Comparison of ENCODE assay signal across 8 cellular contexts in genomic region chr6:137342607-137343186, GRCh38.
DNase-seq lines count a peak whose midpoint lies in the region; ATAC-seq, FAIRE-seq and TF ChIP-seq lines count a peak whose summit lies in the region.

No MANE protein-coding gene starts in this region.

- H3K9ac ChIP-seq in DND-41 (ENCODE audit: low read depth, low read length): peak overlapping the region; percentile 26; the same call in 1 of the 2 replicates
- no peak overlapping the region for H3K9ac ChIP-seq in H1 (replicated peaks in 1 of 4; ENCODE audit: extremely low read depth in 1 of 4, low read depth in 3 of 4, low read length in 3 of 4)

- H2BK12ac ChIP-seq in H1 (ENCODE audit: low read depth, low read length): no peak overlapping the region

- H3K56ac ChIP-seq in H1 (replicated peaks; ENCODE audit: insufficient read length, low read depth, low read length): no peak overlapping the region

- H3K14ac ChIP-seq in H1 (ENCODE audit: insufficient read length): no peak overlapping the region

- H3K4me3 ChIP-seq in DND-41 (ENCODE audit: low read depth in 1 of 2, low read length in 2 of 2) (peak overlapping the region in 1 of 2 experiments; percentile 27; a peak in 2 of 4 replicates), H1 (ENCODE audit: extremely low read depth in 1 of 4, insufficient read depth in 2 of 4, low read depth in 3 of 4, low read length in 4 of 4) (no peak overlapping the region), psoas muscle (peak overlapping the region; percentile 51)

- no peak overlapping the region for H3K4ac ChIP-seq in H1 (replicated peaks; ENCODE audit: insufficient read length, low read depth, low read length)

- H3K4me1 ChIP-seq in DND-41 (ENCODE audit: insufficient read depth, low read length): peaks cover 14% of the 10 kb centered on the region
- peaks cover 0 to 11% (median 3%) of the 10 kb centered on the region in 4 experiments; a peak in 4 of 7 replicates for H3K4me1 ChIP-seq in H1 (replicated peaks in 1 of 4; ENCODE audit: control insufficient read depth in 3 of 4, insufficient read depth in 4 of 4, low read length in 3 of 4)
- peaks cover 14% of the 10 kb centered on the region for H3K4me1 ChIP-seq in psoas muscle

- peak overlapping the region; percentile 50 for H2AFZ ChIP-seq in DND-41 (ENCODE audit: low read depth, low read length)
- H2AFZ ChIP-seq in H1 (ENCODE audit: low read length): no peak overlapping the region

- no peak for TF ChIP-seq POLR2A in H1 (IDR thresholded peaks at IDR 0.05; ENCODE audit: control extremely low read depth in 1 of 2, low read depth in 2 of 2, low read length in 2 of 2)

- H2BK20ac ChIP-seq in H1 (ENCODE audit: low read length): no peak overlapping the region

- no peak overlapping the region for H3K18ac ChIP-seq in H1 (ENCODE audit: extremely low read depth, low read length)

- H2AK5ac ChIP-seq in H1 (ENCODE audit: low read depth, low read length): no peak overlapping the region

- no peak for FAIRE-seq in H1 (lab: Jason Lieb, UNC)

- POLR2A ChIA-PET in H1 (lab: Charles Lee; ENCODE audit: partially characterized antibody): no interaction called here

- H2BK5ac ChIP-seq in H1 (ENCODE audit: low read depth, low read length): no peak overlapping the region

- ATAC-seq in DND-41 (ENCODE audit: insufficient read depth, low read depth) (peak; percentile 83), psoas muscle (no peak), GM21825 (IDR thresholded peaks at IDR 0.05; ENCODE audit: unreplicated experiment) (no peak), HG03025 (IDR thresholded peaks at IDR 0.05; ENCODE audit: low FRiP score, unreplicated experiment) (no peak), GM21786 (IDR thresholded peaks at IDR 0.05; ENCODE audit: unreplicated experiment) (no peak)

- CTCF ChIA-PET in H1 (lab: Charles Lee; ENCODE audit: partially characterized antibody): interaction anchor here (0.9 to 3.9 kb wide), 8 partner anchors 8 to 289 kb away, joined by 3 to 16 read pairs (median 4); no protein-coding TSS in a partner anchor

- H3K79me2 ChIP-seq in DND-41 (ENCODE audit: insufficient read depth, low read length) (no peaks in the 10 kb centered on the region), H1 (ENCODE audit: control insufficient read depth in 1 of 2, insufficient read depth in 2 of 2, low read length in 2 of 2) (no peaks in the 10 kb centered on the region)

- H3K23ac ChIP-seq in H1 (ENCODE audit: insufficient read length): no peak overlapping the region

- TF ChIP-seq CTCF in DND-41 (IDR thresholded peaks at IDR 0.05; ENCODE audit: borderline replicate concordance, extremely low read depth, low read length, poor library complexity, severe bottlenecking) (no peak), H1 (IDR thresholded peaks at IDR 0.05; ENCODE audit: control extremely low read depth in 1 of 3, insufficient read depth in 1 of 3, low read depth in 1 of 3, low read length in 3 of 3) (no peak), psoas muscle (IDR thresholded peaks at IDR 0.05) (no peak)

- H3K9me3 ChIP-seq in DND-41 (ENCODE audit: insufficient read depth, low read length, severe bottlenecking): no peaks in the 10 kb centered on the region
- no peaks in the 10 kb centered on the region for H3K9me3 ChIP-seq in H1 (ENCODE audit: insufficient read depth in 2 of 2, low read depth in 1 of 2, low read length in 1 of 2)
- no peaks in the 10 kb centered on the region for H3K9me3 ChIP-seq in psoas muscle

- DNase-seq in DND-41 (peak; percentile 37), NCI-H69 (lab: John Stamatoyannopoulos, UW) (peak; percentile 63), H1 (ENCODE audit: low read depth in 1 of 2, low spot score in 2 of 2) (no peak), psoas muscle (no peak), SKM-1 (lab: John Stamatoyannopoulos, UW; ENCODE audit: unreplicated experiment) (no peak)

- no peaks in the 10 kb centered on the region for H3K36me3 ChIP-seq in DND-41 (ENCODE audit: insufficient read depth, low read length)
- H3K36me3 ChIP-seq in H1 (ENCODE audit: control insufficient read depth in 2 of 4, insufficient read depth in 4 of 4, low read length in 3 of 4): no peaks in the 10 kb centered on the region; a peak in 1 of 8 replicates
- no peaks in the 10 kb centered on the region for H3K36me3 ChIP-seq in psoas muscle (ENCODE audit: insufficient read depth in 1 of 2, low read depth in 1 of 2)

- no peak overlapping the region for H4K8ac ChIP-seq in H1 (ENCODE audit: extremely low read depth, insufficient read depth, low read length)

- H3K4me2 ChIP-seq in DND-41 (ENCODE audit: insufficient read depth, low read length): peak overlapping the region; percentile 50
- no peak overlapping the region for H3K4me2 ChIP-seq in H1 (ENCODE audit: insufficient read depth in 1 of 2, low read depth in 2 of 2, low read length in 2 of 2)

- TF ChIP-seq RAD21 in H1 (IDR thresholded peaks at IDR 0.05 in 1 of 2, conservative IDR thresholded peaks at IDR 0.05 in 1 of 2; ENCODE audit: low read depth in 2 of 2, low read length in 2 of 2): no peak

- H4K20me1 ChIP-seq in DND-41 (ENCODE audit: insufficient read depth, low read length) (no peaks in the 10 kb centered on the region), H1 (replicated peaks in 1 of 2; ENCODE audit: control insufficient read depth in 1 of 2, insufficient read depth in 2 of 2, low read length in 2 of 2) (no peaks in the 10 kb centered on the region)

- H3K27ac ChIP-seq in DND-41 (ENCODE audit: low read length) (peak overlapping the region; percentile 50; the same call in 1 of the 2 replicates), H1 (ENCODE audit: low read depth, low read length) (no peak overlapping the region), psoas muscle (no peak overlapping the region)

- 71% methylated on average over 12 of the region's 12 CpGs; no CpG with 5 or more reads in 1 of the 2 experiments for WGBS in H1 (ENCODE audit: extremely low coverage in 1 of 2, insufficient coverage in 1 of 2, insufficient read length in 1 of 2, insufficient replicate concordance in 2 of 2, low coverage in 1 of 2, low lambda C conversion rate in 2 of 2, missing lambda C conversion rate in 1 of 2), 2 experiments
- WGBS in psoas muscle, 3 donors: 29 to 45% (median 31%) methylated on average over 12 of the region's 12 CpGs

- no peak overlapping the region for H4K5ac ChIP-seq in H1 (ENCODE audit: insufficient read length, low read depth, low read length)

- intact Hi-C loops in psoas muscle (cut with DNase I): no loop called here

- H2BK15ac ChIP-seq in H1 (ENCODE audit: low read length): no peak overlapping the region

- no peak overlapping the region for H4K91ac ChIP-seq in H1 (replicated peaks; ENCODE audit: insufficient read length, low read length)

- TF ChIP-seq EP300 in H1 (IDR thresholded peaks at IDR 0.05; ENCODE audit: borderline replicate concordance in 1 of 2, low read depth in 2 of 2, low read length in 2 of 2): no peak

- H3K79me1 ChIP-seq in H1 (ENCODE audit: low read depth, low read length): no peaks in the 10 kb centered on the region

- no peak overlapping the region for H2BK120ac ChIP-seq in H1 (replicated peaks; ENCODE audit: low read depth, low read length)

- H3K23me2 ChIP-seq in H1 (ENCODE audit: low read depth, low read length): no peaks in the 10 kb centered on the region

- no peaks in the 10 kb centered on the region for H3K27me3 ChIP-seq in DND-41 (ENCODE audit: insufficient read depth, low read length, poor library complexity)
- no peaks in the 10 kb centered on the region; a peak in 1 of 7 replicates for H3K27me3 ChIP-seq in H1 (replicated peaks in 1 of 4; ENCODE audit: control insufficient read depth in 3 of 4, extremely low read depth in 1 of 4, insufficient read depth in 3 of 4, low read length in 3 of 4)
- no peaks in the 10 kb centered on the region for H3K27me3 ChIP-seq in psoas muscle (ENCODE audit: insufficient read depth in 3 of 3, low read length in 2 of 3)

TF ChIP-seq in H1, 55 proteins besides CTCF, POLR2A, EP300 and RAD21:
- TF ChIP-seq NANOG (IDR thresholded peaks at IDR 0.05; ENCODE audit: insufficient read depth, low read depth, low read length, poor library complexity, severe bottlenecking): no peak
- peak; percentile 66 for TF ChIP-seq TBP (IDR thresholded peaks at IDR 0.05; ENCODE audit: low read depth, low read length)

Comparison
In these comparisons a context has a peak if more than half of its experiments do, and no peak if none do; other contexts are left out.
1. DNase-seq: peak in DND-41 (single experiment) and NCI-H69 (single experiment); none in H1 (0 of 2), psoas muscle (0 of 2) and SKM-1 (single experiment).